Comparison of ENCODE assay signal across 20 cellular contexts in genomic region chr6:99608059-99608885, GRCh38. TPM values are rescaled to one million over a fixed set of nuclear protein-coding genes. Genes with fewer than 3 reads are reported as not detected.
"Had no signal": no experiment of that assay in that cellular context is flagged by ENCODE, and none has a peak within 500 bp of the region (broad histone marks: within the 10 kb centered on the region; RNA-seq: fewer than 3 reads in every experiment).

No MANE protein-coding gene starts in this region.

- H3K36me3 Mint-ChIP-seq: type B pancreatic cell had no signal

- H3K27ac ChIP-seq: gastroesophageal sphincter, sigmoid colon, suprapubic skin had no signal

- H3K9me3 Mint-ChIP-seq: activated T-helper 17 cell treated with anti-CD3 and anti-CD28 coated beads, Interleukin-2, amount 50 U/mL, for 72 hours; dendritic cell treated with granulocyte-macrophage colony-stimulating factor and Interleukin-4, amounts not matched to agents 40 ng/mL and 50 ng/mL, for 4 days; effector memory CD8-positive, alpha-beta T cell; type B pancreatic cell had no signal

- H3K9me3 ChIP-seq: gastroesophageal sphincter, sigmoid colon, suprapubic skin had no signal

- DNase-seq: activated CD4-positive, alpha-beta T cell treated with anti-CD3 and anti-CD28 coated beads, Interleukin-2, amount 50 U/mL, for 4 hours; activated CD4-positive, CD25-positive, alpha-beta regulatory T cell; activated CD8-positive, alpha-beta memory T cell treated with anti-CD3 and anti-CD28 coated beads, Interleukin-2, amount 50 U/mL, for 48 hours; activated naive CD4-positive, alpha-beta T cell treated with anti-CD3 and anti-CD28 coated beads, Interleukin-2, amount 50 U/mL, for 16 hours; cerebellar nuclear complex; effector memory CD8-positive, alpha-beta T cell; hippocampal formation; left colon; naive thymus-derived CD8-positive, alpha-beta T cell; sigmoid colon had no signal

- H3K4me3 ChIP-seq: gastroesophageal sphincter, lung, sigmoid colon, suprapubic skin had no signal

- H3K27ac Mint-ChIP-seq: activated T-helper 17 cell treated with anti-CD3 and anti-CD28 coated beads, Interleukin-2, amount 50 U/mL, for 72 hours; dendritic cell treated with granulocyte-macrophage colony-stimulating factor and Interleukin-4, amounts not matched to agents 40 ng/mL and 50 ng/mL, for 4 days; effector memory CD8-positive, alpha-beta T cell; type B pancreatic cell had no signal

- H3K4me3 Mint-ChIP-seq: activated T-helper 17 cell treated with anti-CD3 and anti-CD28 coated beads, Interleukin-2, amount 50 U/mL, for 72 hours; dendritic cell treated with granulocyte-macrophage colony-stimulating factor and Interleukin-4, amounts not matched to agents 40 ng/mL and 50 ng/mL, for 4 days; type B pancreatic cell had no signal

- H3K36me3 ChIP-seq: gastroesophageal sphincter, sigmoid colon, suprapubic skin had no signal

- ATAC-seq: activated T-helper 17 cell treated with anti-CD3 and anti-CD28 coated beads, Interleukin-2, amount 50 U/mL, for 72 hours; effector memory CD8-positive, alpha-beta T cell; gastroesophageal sphincter; naive thymus-derived CD8-positive, alpha-beta T cell; stimulated activated naive CD8-positive, alpha-beta T cell treated with anti-CD3 and anti-CD28 coated beads, Interleukin-15, Interleukin-2, amounts not matched to agents 100 U/mL and 50 U/mL, for 24 hours had no signal

RNA-seq across cellular contexts. Expression of gene PRDM13, which starts 1.6 kb away (rescaled TPM):
- total RNA-seq: activated T-helper 17 cell treated with anti-CD3 and anti-CD28 coated beads, Interleukin-2, amount 50 U/mL, for 72 hours; epithelial cell of proximal tubule; gastroesophageal sphincter; left colon; lung; naive thymus-derived CD8-positive, alpha-beta T cell; osteoblast; pulmonary artery endothelial cell; sigmoid colon; suprapubic skin had no signal
- polyA plus RNA-seq: lung; naive thymus-derived CD8-positive, alpha-beta T cell; sigmoid colon had no signal
